ENCODE assay signal across 10 cellular contexts in genomic region chrX:134603806-134604700, GRCh38. TPM values are rescaled to one million over a fixed set of nuclear protein-coding genes. Genes with fewer than 3 reads are reported as not detected.
DNase-seq lines count a peak whose midpoint lies in the region; ATAC-seq and TF ChIP-seq lines count a peak whose summit lies in the region.
"Had no signal": no experiment of that assay in that cellular context is flagged by ENCODE, and none has a peak within 500 bp of the region (broad histone marks: within the 10 kb centered on the region; RNA-seq: fewer than 3 reads in every experiment).

No MANE protein-coding gene starts in this region.

- intact Hi-C loops in dorsolateral prefrontal cortex (cut with DNase I), result no loop called here

- no peak overlapping the region for H3K27ac ChIP-seq in dorsolateral prefrontal cortex

- peak; percentile 30 for TF ChIP-seq CTCF in choroid plexus epithelial cell (conservative IDR thresholded peaks at IDR 0.05; ENCODE audit: low read depth, low read length)
- no peak for TF ChIP-seq CTCF in dorsolateral prefrontal cortex (IDR thresholded peaks at IDR 0.05 in 54 of 56, conservative IDR thresholded peaks at IDR 0.05 in 2 of 56; ENCODE audit: low read depth in 1 of 56, partially characterized antibody in 56 of 56)

- peak; percentile 94 for DNase-seq in EH (ENCODE audit: low read depth)
- DNase-seq in NCI-H226, result peak; percentile 73
- DNase-seq in choroid plexus epithelial cell (ENCODE audit: low read depth), result peak; percentile 83
- DNase-seq in myocyte (ENCODE audit: low read depth), result peak; percentile 76
- DNase-seq in MV-4-11 (lab: John Stamatoyannopoulos, UW), result no peak
- DNase-seq in dorsolateral prefrontal cortex, result no peak
- DNase-seq in inferior parietal cortex (ENCODE audit: extremely low spot score), result no peak
- DNase-seq: activated naive CD4-positive, alpha-beta T cell treated with anti-CD3 and anti-CD28 coated beads, Interleukin-2, amount 50 U/mL, for 16 hours; immature natural killer cell had no signal

- H3K4me3 ChIP-seq in choroid plexus epithelial cell (ENCODE audit: low read depth, low read length), result no peak overlapping the region
- H3K4me3 ChIP-seq in dorsolateral prefrontal cortex, result no peak overlapping the region

- no peak for ATAC-seq in GM18909 (IDR thresholded peaks at IDR 0.05; ENCODE audit: poor library complexity, unreplicated experiment)

- H3K27me3 ChIP-seq in dorsolateral prefrontal cortex, result peaks cover 0 to 75% (median 24%) of the 10 kb centered on the region in 45 donors

RNA-seq across cellular contexts. Expression of gene PLAC1, which starts 54.2 kb away (rescaled TPM):
- total RNA-seq in myocyte, result 0.31 and 0.48 TPM in 2 replicates
- 0.33 TPM for polyA plus RNA-seq in myocyte (2012)
- under 1 TPM in 1 of 120 experiments, not detected in 119; 0.36 TPM for total RNA-seq in dorsolateral prefrontal cortex
- polyA plus RNA-seq: immature natural killer cell had no signal

Comparison
In these comparisons a context has a peak if more than half of its experiments do, and no peak if none do; other contexts are left out.
1. DNase-seq: peak in EH (single experiment), NCI-H226 (single experiment), choroid plexus epithelial cell (single experiment) and myocyte (single experiment); none in MV-4-11 (single experiment), dorsolateral prefrontal cortex (0 of 10) and inferior parietal cortex (single experiment).